10 cellular contexts compared by ENCODE assay signal in genomic region chr12:91098942-91099341, GRCh38.
DNase-seq lines count a peak whose midpoint lies in the region; ATAC-seq and TF ChIP-seq lines count a peak whose summit lies in the region.
"Had no signal": no experiment of that assay in that cellular context is flagged by ENCODE, and none has a peak within 500 bp of the region (broad histone marks: within the 10 kb centered on the region; RNA-seq: fewer than 3 reads in every experiment).

No MANE protein-coding gene starts in this region.

- ATAC-seq in GM18870 (IDR thresholded peaks at IDR 0.05; ENCODE audit: unreplicated experiment) = no peak
- no peak for ATAC-seq in GM21786 (IDR thresholded peaks at IDR 0.05; ENCODE audit: unreplicated experiment)
- ATAC-seq: activated T-cell treated with anti-CD3 and anti-CD28 coated beads, Interleukin-2, amount 50 U/mL, for 72 hours had no signal

- TF ChIP-seq CTCF in epithelial cell of esophagus (IDR thresholded peaks at IDR 0.05; ENCODE audit: insufficient read depth, low read depth, low read length, missing control alignments) = no peak

- DNase-seq in AG20443 (ENCODE audit: low spot score) (peak; percentile 77), MV-4-11 (lab: John Stamatoyannopoulos, UW) (peak; percentile 72), epithelial cell of esophagus (ENCODE audit: low read depth) (peak; percentile 76), non-pigmented ciliary epithelial cell (ENCODE audit: low read depth) (peak; percentile 92), DMS79 (lab: John Stamatoyannopoulos, UW) (no peak)
- no peak for DNase-seq in activated T-cell treated with anti-CD3 and anti-CD28 coated beads, Interleukin-2, amount 50 U/mL, for 48 hours
- DNase-seq: activated T-cell treated with anti-CD3 and anti-CD28 coated beads, Interleukin-2, amount 50 U/mL, for 72 hours; NCI-H2029 had no signal

- H3K4me3 ChIP-seq in epithelial cell of esophagus (ENCODE audit: low read length) = no peak overlapping the region

Comparison
In these comparisons a context has a peak if more than half of its experiments do, and no peak if none do; other contexts are left out.
1. DNase-seq: peak in AG20443 (single experiment), MV-4-11 (single experiment), epithelial cell of esophagus (single experiment) and non-pigmented ciliary epithelial cell (single experiment); none in DMS79 (single experiment) and activated T-cell treated with anti-CD3 and anti-CD28 coated beads, Interleukin-2, amount 50 U/mL, for 48 hours (0 of 2).